ENCODE assay signal across 17 cellular contexts in the genomic region with DNA sequence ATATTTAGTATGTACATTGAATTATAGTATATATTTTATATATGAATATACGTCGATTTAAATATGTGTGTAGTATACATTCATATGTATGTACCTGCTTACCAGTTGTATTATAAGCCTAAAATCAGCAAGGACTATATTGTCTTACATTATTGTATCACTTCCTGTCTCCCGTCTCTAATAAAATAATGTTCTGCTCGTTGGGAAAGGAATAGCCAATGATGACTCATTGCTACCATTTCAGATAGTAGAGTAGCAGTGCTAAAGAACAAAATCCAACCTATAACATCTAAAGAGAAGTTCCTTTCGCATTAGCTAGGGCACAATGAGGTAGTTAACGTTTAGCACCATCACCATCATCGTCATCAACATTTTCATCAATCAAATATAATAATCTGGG. TPM values are rescaled to one million over a fixed set of nuclear protein-coding genes. Genes with fewer than 3 reads are reported as not detected.
DNase-seq lines count a peak whose midpoint lies in the region; ATAC-seq, FAIRE-seq and TF ChIP-seq lines count a peak whose summit lies in the region.
"Had no signal": no experiment of that assay in that cellular context is flagged by ENCODE, and none has a peak within 500 bp of the region (broad histone marks: within the 10 kb centered on the region; RNA-seq: fewer than 3 reads in every experiment).

No MANE protein-coding gene starts in this region.

- TF ChIP-seq EP300 in K562 (IDR thresholded peaks at IDR 0.05; ENCODE audit: low read length) (no peak), sigmoid colon (IDR thresholded peaks at IDR 0.05) (no peak)

- peak; percentile 57 for FAIRE-seq in K562 (lab: Jason Lieb, UNC)
- FAIRE-seq: GM12891 had no signal

- no peak for TF ChIP-seq RAD21 in K562 (CRISPR knock-in tag; conservative IDR thresholded peaks at IDR 0.05 in 1 of 2, IDR thresholded peaks at IDR 0.05 in 1 of 2)

- H3K27me3 ChIP-seq in K562 (ENCODE audit: control insufficient read depth in 2 of 2, insufficient read depth in 2 of 2, low read length in 2 of 2): peaks cover 2 to 15% of the 10 kb centered on the region in 2 experiments; a peak in 2 of 5 replicates
- H3K27me3 ChIP-seq in sigmoid colon: no peaks in the 10 kb centered on the region

- H4K20me1 ChIP-seq in K562 (replicated peaks; ENCODE audit: control insufficient read depth, insufficient read depth, low read length): no peaks in the 10 kb centered on the region

- no peak for ATAC-seq in K562
- ATAC-seq: Panc1, SK-N-SH treated with all-trans-retinoic acid at 6 μM for 48 hours had no signal

- no peaks in the 10 kb centered on the region for H3K79me2 ChIP-seq in K562 (ENCODE audit: control insufficient read depth, insufficient read depth, low read length)

- no peak for TF ChIP-seq CTCF in K562 (IDR thresholded peaks at IDR 0.05 in 2 of 3, conservative IDR thresholded peaks at IDR 0.05 in 1 of 3; ENCODE audit: insufficient read depth in 2 of 3, low read depth in 1 of 3, low read length in 3 of 3)
- TF ChIP-seq CTCF in sigmoid colon (IDR thresholded peaks at IDR 0.05): no peak

- no peak overlapping the region for H3K4me2 ChIP-seq in K562 (ENCODE audit: insufficient read depth, low read length)

- in situ Hi-C loops in K562 (cut with MboI): no loop called here

- H3K4me1 ChIP-seq in K562 (replicated peaks in 1 of 2; ENCODE audit: control insufficient read depth in 2 of 2, insufficient read depth in 2 of 2, low read length in 2 of 2): no peaks in the 10 kb centered on the region
- H3K4me1 ChIP-seq in sigmoid colon: no peaks in the 10 kb centered on the region

- no peaks in the 10 kb centered on the region for H3K9me3 ChIP-seq in K562 (replicated peaks; ENCODE audit: control insufficient read depth, insufficient read depth, low read depth, low read length)
- H3K9me3 ChIP-seq in sigmoid colon: no peaks in the 10 kb centered on the region

- POLR2A ChIA-PET in K562 (lab: Yijun Ruan, JAX): no interaction called here

- no peak overlapping the region for H3K9ac ChIP-seq in K562 (ENCODE audit: insufficient read depth in 1 of 2, low read depth in 2 of 2, low read length in 2 of 2)

- under 1% methylated on average over 7 of the region's 7 CpGs for WGBS in K562 (ENCODE audit: insufficient coverage, low coverage, missing lambda C conversion rate)
- 77 to 87% methylated on average over 7 of the region's 7 CpGs for WGBS in sigmoid colon, 2 donors

- TF ChIP-seq POLR2A in K562 (conservative IDR thresholded peaks at IDR 0.05) (no peak), sigmoid colon (IDR thresholded peaks at IDR 0.05) (no peak)

- DNase-seq in EL (peak; percentile 32), LHCN-M2 (ENCODE audit: low read depth) (peak; percentile 38), K562 (ENCODE audit: extremely low read depth in 1 of 4, low spot score in 3 of 4) (no peak), lung microvascular endothelial cell (ENCODE audit: low read depth in 2 of 2) (peak; percentile 7 to 50), inferior parietal cortex (ENCODE audit: extremely low spot score) (no peak), NCI-H748 (lab: John Stamatoyannopoulos, UW; ENCODE audit: unreplicated experiment) (no peak), sigmoid colon (no peak)
- DNase-seq: H9, NCI-H1105, NCI-H1694 treated with DMSO at 0.1 percent for 48 hours, NCI-H446, NCI-H82, SHP77 had no signal

- H3K36me3 ChIP-seq in K562 (ENCODE audit: control insufficient read depth, insufficient read depth, low read length): no peaks in the 10 kb centered on the region
- H3K36me3 ChIP-seq in sigmoid colon: no peaks in the 10 kb centered on the region

- H3K9me1 ChIP-seq in K562 (ENCODE audit: control insufficient read depth, insufficient read depth, low read length): no peaks in the 10 kb centered on the region

- H3K4me3 ChIP-seq in K562 (no peak overlapping the region), sigmoid colon (no peak overlapping the region)

- no peak overlapping the region for H3K27ac ChIP-seq in K562 (ENCODE audit: extremely low read depth, low read depth, low read length)
- H3K27ac ChIP-seq in sigmoid colon: no peak overlapping the region
- H3K27ac ChIP-seq: C4-2B had no signal

- CTCF ChIA-PET in K562 (lab: Yijun Ruan, JAX; ENCODE audit: low intra/inter-chr PET ratio): no interaction called here

- no TSS peak for BruUV-seq in K562 (replicated peaks; lab: Mats Ljungman, UMichigan)

- intact Hi-C loops in K562 (cut with micrococcal nuclease) (no loop called here), sigmoid colon (cut with DNase I) (no loop called here)

- H2AFZ ChIP-seq in K562 (ENCODE audit: low read depth, low read length): no peak overlapping the region

TF ChIP-seq in K562, 482 proteins besides CTCF, POLR2A, EP300 and RAD21:
- TF ChIP-seq U2AF1 (optimal IDR thresholded peaks at IDR 0.05; ENCODE audit: low read depth, low read length) (no peak), FOXA3 (CRISPR knock-in tag; conservative IDR thresholded peaks at IDR 0.05 in 1 of 2, IDR thresholded peaks at IDR 0.05 in 1 of 2) (no peak)
- TF ChIP-seq, protein P1, sequence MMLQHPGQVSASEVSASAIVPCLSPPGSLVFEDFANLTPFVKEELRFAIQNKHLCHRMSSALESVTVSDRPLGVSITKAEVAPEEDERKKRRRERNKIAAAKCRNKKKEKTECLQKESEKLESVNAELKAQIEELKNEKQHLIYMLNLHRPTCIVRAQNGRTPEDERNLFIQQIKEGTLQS (IDR thresholded peaks at IDR 0.05): 0 out of 2 replicates have a peak, but pooled peaks have one; percentile 21
- TF ChIP-seq, protein P1 (CRISPR knock-in tag; conservative IDR thresholded peaks at IDR 0.05): no peak

RNA-seq across cellular contexts. Expression of a gene that starts 39.9 kb away (rescaled TPM):
- 30.5 and 42.4 TPM in 2 replicates for total RNA-seq in LHCN-M2 (2014; rRNA removed)
- polyA plus RNA-seq in LHCN-M2 (2012): 30.1 TPM
- total RNA-seq in K562 (2011; cell fraction: chromatin; rRNA removed; ENCODE audit: low replicate concordance): 31.0 and 35.4 TPM in 2 replicates
- 16.8 and 19.5 TPM in 2 replicates for total RNA-seq in K562 (2011; cell fraction: nucleolus; rRNA removed)
- total RNA-seq in K562 (2011; cell fraction: nucleoplasm; rRNA removed): 26.3 and 36.2 TPM in 2 replicates
- total RNA-seq in K562 (2014; rRNA removed): 39.9 and 42.7 TPM in 2 replicates
- total RNA-seq in K562 (2014; rRNA removed; fragmentation: Illumina TruSeq; extraction: Trizol): 48.2 and 50.5 TPM in 2 replicates
- total RNA-seq in K562 (2015; rRNA removed; fragmentation: Illumina TruSeq; extraction: Trizol): 50.2 and 51.6 TPM in 2 replicates
- 33.6 and 36.5 TPM in 2 replicates for total RNA-seq in K562 (2021)
- polyA plus RNA-seq in K562 (2011; rRNA removed): 59.7 and 81.3 TPM in 2 replicates
- polyA plus RNA-seq in K562 (2011; cell fraction: cytosol; rRNA removed): 24.1 and 32.1 TPM in 2 replicates
- 74.1 and 86.5 TPM in 2 replicates for polyA plus RNA-seq in K562 (2011; cell fraction: nucleus; rRNA removed)
- polyA plus RNA-seq in K562 (2012): 38.9 and 44.6 TPM in 2 replicates
- 49.3 and 52.3 TPM in 2 replicates for polyA plus RNA-seq in K562 (2014; fragmentation: Illumina TruSeq; extraction: Trizol)
- polyA plus RNA-seq in K562 (2014; fragmentation: Nextera tagmentation; extraction: Ambion mirVana): 10 to 100 TPM; 13.8 to 16.6 TPM
- 38.2 and 39.9 TPM in 2 replicates for polyA plus RNA-seq in K562 (2014; rRNA removed)
- 39.9 and 41.4 TPM in 2 replicates for polyA minus RNA-seq in K562 (2011; rRNA and poly(A)+ RNA removed)
- 15.2 and 16.8 TPM in 2 replicates for polyA minus RNA-seq in K562 (2011; cell fraction: cytosol; rRNA and poly(A)+ RNA removed)
- 17.0 and 23.4 TPM in 2 replicates for polyA minus RNA-seq in K562 (2011; cell fraction: nucleus; rRNA and poly(A)+ RNA removed)
- 147 and 192 TPM in 2 replicates for total RNA-seq in lung microvascular endothelial cell
- 10 to 100 TPM; 12.5 to 19.9 (median 15.9) TPM for total RNA-seq in sigmoid colon
- polyA plus RNA-seq in sigmoid colon: 10 to 100 TPM; 14.3 to 23.4 (median 16.7) TPM

Comparison
In these comparisons a context has a peak if more than half of its experiments do, and no peak if none do; other contexts are left out.
1. DNase-seq: peak in EL (single experiment), LHCN-M2 (single experiment) and lung microvascular endothelial cell (2 of 2); none in K562 (0 of 4), inferior parietal cortex (single experiment), NCI-H748 (single experiment) and sigmoid colon (single experiment).